20 cellular contexts compared by ENCODE assay signal in the genomic region with DNA sequence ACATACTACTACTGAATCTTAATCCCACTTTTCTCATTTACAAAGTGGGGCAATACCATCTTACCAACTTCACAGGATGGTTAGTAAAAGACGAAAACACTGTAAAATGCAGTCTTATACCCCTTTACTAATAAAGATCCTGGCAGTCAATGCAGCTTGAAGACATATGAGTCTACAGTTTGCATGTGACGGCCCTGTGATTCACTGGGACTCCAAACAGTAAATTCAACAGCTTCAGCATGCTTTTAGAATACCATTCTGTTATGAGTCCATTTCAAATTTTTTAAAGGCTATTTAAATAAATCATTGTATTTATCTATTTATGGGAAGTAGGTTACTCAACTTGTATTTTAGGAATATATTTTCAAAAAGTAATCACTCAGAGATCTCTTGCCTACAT.
DNase-seq lines count a peak whose midpoint lies in the region; ATAC-seq, FAIRE-seq and TF ChIP-seq lines count a peak whose summit lies in the region.
"Had no signal": no experiment of that assay in that cellular context is flagged by ENCODE, and none has a peak within 500 bp of the region (broad histone marks: within the 10 kb centered on the region; RNA-seq: fewer than 3 reads in every experiment).

No MANE protein-coding gene starts in this region.

- no peak overlapping the region for H3K4me3 Mint-ChIP-seq in activated naive CD4-positive, alpha-beta T cell treated with anti-CD3 and anti-CD28 coated beads for 36 hours
- H3K4me3 Mint-ChIP-seq: B cell; CD4-positive, alpha-beta memory T cell had no signal

- no peak for FAIRE-seq in RCC 7860 (lab: Jason Lieb, UNC)
- FAIRE-seq: GM12878, GM18507, HTR-8/SVneo had no signal

- ATAC-seq in HG03039 (IDR thresholded peaks at IDR 0.05; ENCODE audit: unreplicated experiment): no peak
- ATAC-seq: GM12878, HCT116, PC-3 had no signal

- H3K4me1 ChIP-seq in adipocyte (ENCODE audit: control insufficient read depth, insufficient read depth, low read length): no peaks in the 10 kb centered on the region

- TF ChIP-seq CTCF in fibroblast of mammary gland (conservative IDR thresholded peaks at IDR 0.05; ENCODE audit: control insufficient read depth, insufficient read depth, low read depth, low read length): no peak

- DNase-seq in NCI-H1694 treated with DMSO at 0.1 percent for 48 hours (lab: John Stamatoyannopoulos, UW) (peak; percentile 42), NCI-H1694 (lab: John Stamatoyannopoulos, UW) (no peak), adipocyte (ENCODE audit: low read depth) (peak; percentile 64), fibroblast of mammary gland (ENCODE audit: low read depth) (peak; percentile 10), GM19240 (ENCODE audit: insufficient read length, low spot score) (no peak), RCC 7860 (ENCODE audit: low spot score) (no peak)
- no peak for DNase-seq in activated naive CD4-positive, alpha-beta T cell treated with anti-CD3 and anti-CD28 coated beads for 36 hours
- DNase-seq: CD4-positive, alpha-beta memory T cell; EL; NCI-H1436 treated with DMSO at 0.1 percent for 48 hours; NCI-H226; NCI-H526 treated with DMSO at 0.1 percent for 48 hours; NK-92 treated with Interleukin-12 subunit alpha and Interleukin-12 subunit beta, amount 100 ng/mL, for 24 hours; PC-3 had no signal

- H3K36me3 Mint-ChIP-seq in activated naive CD4-positive, alpha-beta T cell treated with anti-CD3 and anti-CD28 coated beads for 36 hours (ENCODE audit: low read depth): no peaks in the 10 kb centered on the region
- H3K36me3 Mint-ChIP-seq: CD4-positive, alpha-beta memory T cell had no signal

- no peaks in the 10 kb centered on the region for H3K27me3 ChIP-seq in adipocyte (replicated peaks; ENCODE audit: control insufficient read depth, insufficient read depth, low read length)

- no peaks in the 10 kb centered on the region for H3K36me3 ChIP-seq in adipocyte (ENCODE audit: control insufficient read depth, insufficient read depth, low read length, severe bottlenecking)

- no peaks in the 10 kb centered on the region for H3K4me1 Mint-ChIP-seq in activated naive CD4-positive, alpha-beta T cell treated with anti-CD3 and anti-CD28 coated beads for 36 hours (ENCODE audit: low read depth)
- H3K4me1 Mint-ChIP-seq: B cell; CD4-positive, alpha-beta memory T cell had no signal

- intact Hi-C loops in activated naive CD4-positive, alpha-beta T cell treated with anti-CD3 and anti-CD28 coated beads for 36 hours (cut with micrococcal nuclease): no loop called here

- no peak overlapping the region for H3K27ac Mint-ChIP-seq in activated naive CD4-positive, alpha-beta T cell treated with anti-CD3 and anti-CD28 coated beads for 36 hours
- H3K27ac Mint-ChIP-seq: B cell; CD4-positive, alpha-beta memory T cell had no signal

- H3K27me3 Mint-ChIP-seq in activated naive CD4-positive, alpha-beta T cell treated with anti-CD3 and anti-CD28 coated beads for 36 hours (ENCODE audit: low read depth): no peaks in the 10 kb centered on the region
- H3K27me3 Mint-ChIP-seq: B cell; CD4-positive, alpha-beta memory T cell had no signal

- H3K4me3 ChIP-seq in adipocyte (ENCODE audit: low read length) (no peak overlapping the region), fibroblast of mammary gland (ENCODE audit: control insufficient read depth, low read depth, low read length) (no peak overlapping the region)
- H3K4me3 ChIP-seq: GM12878 had no signal

- CTCF ChIA-PET in activated naive CD4-positive, alpha-beta T cell treated with anti-CD3 and anti-CD28 coated beads for 36 hours (lab: Charles Lee): no interaction called here

- H3K9ac ChIP-seq in adipocyte (ENCODE audit: low read length): no peak overlapping the region

- no peaks in the 10 kb centered on the region for H3K9me3 ChIP-seq in adipocyte (ENCODE audit: control insufficient read depth, low read length)

- H3K9me3 Mint-ChIP-seq in activated naive CD4-positive, alpha-beta T cell treated with anti-CD3 and anti-CD28 coated beads for 36 hours: peaks cover 3% of the 10 kb centered on the region

Comparison
In these comparisons a context has a peak if more than half of its experiments do, and no peak if none do; other contexts are left out.
1. DNase-seq: peak in NCI-H1694 treated with DMSO at 0.1 percent for 48 hours (single experiment), adipocyte (single experiment) and fibroblast of mammary gland (single experiment); none in NCI-H1694 (single experiment), GM19240 (single experiment), RCC 7860 (single experiment) and activated naive CD4-positive, alpha-beta T cell treated with anti-CD3 and anti-CD28 coated beads for 36 hours (single experiment).